In the genomic region with DNA sequence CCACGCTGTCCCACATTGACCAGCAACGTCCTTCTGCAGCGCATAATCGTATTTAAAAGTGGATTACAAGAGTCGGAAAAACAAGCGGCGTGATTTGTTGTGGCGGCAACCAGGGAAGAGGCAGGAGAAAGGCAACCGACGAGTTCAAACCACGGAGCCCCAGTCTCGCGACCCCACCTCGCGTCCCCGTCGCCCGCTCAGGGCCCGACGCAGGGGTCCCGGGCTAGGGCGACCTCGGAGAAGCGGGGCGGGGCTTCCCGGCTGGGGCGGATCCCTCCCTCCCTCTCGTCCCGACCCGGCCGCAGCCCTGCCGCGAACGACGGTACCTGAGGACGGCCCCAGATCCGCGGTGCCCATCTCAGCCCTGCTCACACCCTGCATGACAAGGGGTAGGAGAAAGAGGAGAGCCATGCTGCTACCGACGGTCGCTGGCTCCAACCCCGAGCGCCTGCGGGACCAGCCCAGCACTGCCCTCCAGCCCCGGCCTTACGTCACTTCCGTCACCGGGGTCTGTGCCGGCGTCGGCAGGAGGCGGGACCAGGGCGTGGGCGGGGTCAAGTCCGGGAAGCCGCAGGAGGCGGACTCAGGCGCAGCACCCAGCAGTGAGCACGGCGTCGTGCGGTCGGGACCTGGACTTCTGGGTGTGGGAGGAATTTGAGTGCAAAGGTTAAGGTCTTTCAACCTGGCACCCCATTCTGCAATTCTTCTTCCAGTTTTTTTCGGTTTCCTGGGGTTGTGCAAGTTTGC, we compare ENCODE assay signal across 8 cellular contexts. TPM values are rescaled to one million over a fixed set of nuclear protein-coding genes. Genes with fewer than 3 reads are reported as not detected.
A peak's percentile ranks its signal among the peaks of the same experiment; 100 is the strongest.
DNase-seq lines count a peak whose midpoint lies in the region; ATAC-seq and TF ChIP-seq lines count a peak whose summit lies in the region.

A gene (minus strand): TSS at position 469 of the 747 bp plus-strand sequence. CDS start 58 bp downstream, at position 411.

- peaks cover 31 to 38% of the 10 kb centered on the region in 2 donors for H3K36me3 Mint-ChIP-seq in CD14-positive monocyte

- H3K27ac Mint-ChIP-seq in CD14-positive monocyte = peak within 1 kb of the TSS; percentile 99 to 100 (median 100)

- H3K4me3 Mint-ChIP-seq in CD14-positive monocyte = peak within 1 kb of the TSS; percentile 94 to 99

- no peak for TF ChIP-seq CTCF in CD14-positive monocyte (IDR thresholded peaks at IDR 0.05)

- intact Hi-C loops in CD14-positive monocyte (cut with micrococcal nuclease) = loop anchor here in 1 of 2 donors (2.0 to 5.0 kb wide), 3 partner anchors 22 to 93 kb away; no protein-coding TSS in a partner anchor

- H3K4me1 Mint-ChIP-seq in CD14-positive monocyte = peaks cover 76% of the 10 kb centered on the region

- peaks cover 0 to 1% (median 0%) of the 10 kb centered on the region in 7 donors for H3K9me3 Mint-ChIP-seq in CD14-positive monocyte

- ATAC-seq in GM19397 (IDR thresholded peaks at IDR 0.05; ENCODE audit: unreplicated experiment) (peak; percentile 95), HG03565 (IDR thresholded peaks at IDR 0.05; ENCODE audit: unreplicated experiment) (peak; percentile 70)

- DNase-seq in CD14-positive monocyte (ENCODE audit: low spot score) (peak; percentile 98), NCI-H82 (lab: John Stamatoyannopoulos, UW) (peak; percentile 94), dedifferentiated amniotic fluid mesenchymal stem cell (ENCODE audit: extremely low spot score) (peak; percentile 92), left kidney (ENCODE audit: low read depth, low spot score) (peak; percentile 98)
- peak; percentile 93 for DNase-seq in activated CD4-positive, alpha-beta T cell treated with anti-CD3 and anti-CD28 coated beads, Interleukin-2, amount 50 U/mL, for 4 hours
- DNase-seq in stimulated activated CD4-positive, alpha-beta T cell treated with anti-CD3 and anti-CD28 coated beads, Interleukin-2, amount 100 ng/mL, for 24 hours = peak; percentile 98 to 99

- H3K27me3 Mint-ChIP-seq in CD14-positive monocyte (ENCODE audit: low read depth in 3 of 3) = peaks cover 0 to 4% (median 0%) of the 10 kb centered on the region in 3 donors

RNA-seq across cellular contexts. Expression of the gene that starts here (rescaled TPM):
- 100 to 1,000 TPM; 364 to 372 TPM for polyA plus RNA-seq in CD14-positive monocyte

Comparison
In these comparisons a context has a peak if more than half of its experiments do, and no peak if none do; other contexts are left out.
1. Peak in every context shown above with its lines: DNase-seq and ATAC-seq.